Comparison of ENCODE assay signal across 7 cellular contexts in the genomic region with DNA sequence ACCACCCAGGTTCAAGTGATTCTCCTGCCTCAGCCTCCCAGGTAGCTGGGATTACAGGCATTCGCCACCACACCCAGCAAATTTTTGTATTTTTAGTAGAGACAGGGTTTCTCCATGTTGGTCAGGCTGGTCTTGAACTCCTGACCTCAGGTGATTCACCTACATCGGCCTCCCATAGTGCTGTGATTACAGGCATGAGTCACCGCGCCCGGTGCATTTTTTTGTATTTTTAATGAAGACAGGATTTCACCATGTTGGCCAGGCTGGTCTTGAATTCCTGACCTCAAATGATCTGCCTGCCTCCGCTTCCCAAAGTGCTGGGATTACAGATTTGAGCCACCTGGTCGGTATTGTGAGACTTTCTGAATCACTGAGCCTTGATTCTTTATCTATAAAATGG. TPM values are rescaled to one million over a fixed set of nuclear protein-coding genes. Genes with fewer than 3 reads are reported as not detected.
A peak's percentile ranks its signal among the peaks of the same experiment; 100 is the strongest.
DNase-seq lines count a peak whose midpoint lies in the region; ATAC-seq and TF ChIP-seq lines count a peak whose summit lies in the region.
"Not testable (repeated sequence)": the region's sequence is repeated elsewhere in the genome, so short reads cannot be mapped to it uniquely, and the experiment has no call there.

No MANE protein-coding gene starts in this region.

- H3K4me1 Mint-ChIP-seq in activated CD4-positive, alpha-beta T cell treated with anti-CD3 and anti-CD28 coated beads for 36 hours = peaks cover 60% of the 10 kb centered on the region
- peaks cover 51% of the 10 kb centered on the region for H3K4me1 Mint-ChIP-seq in activated naive CD8-positive, alpha-beta T cell treated with anti-CD3 and anti-CD28 coated beads for 36 hours

- not testable (repeated sequence) for H3K9me3 ChIP-seq in PC-9 (ENCODE audit: insufficient read depth, low read depth)

- POLR2A ChIA-PET in PC-9 (lab: Charles Lee; ENCODE audit: unreplicated experiment) = interaction anchor here (0.6 kb wide), 1 partner anchor 36 kb away, joined by 14 read pairs; no protein-coding TSS in a partner anchor
- POLR2A ChIA-PET in activated CD4-positive, alpha-beta T cell treated with anti-CD3 and anti-CD28 coated beads for 36 hours (lab: Charles Lee) = not testable (repeated sequence)

- BruUV-seq in PC-9 (replicated peaks; lab: Mats Ljungman, UMichigan) = not testable (repeated sequence)

- H3K27me3 Mint-ChIP-seq in activated CD4-positive, alpha-beta T cell treated with anti-CD3 and anti-CD28 coated beads for 36 hours; activated naive CD8-positive, alpha-beta T cell treated with anti-CD3 and anti-CD28 coated beads for 36 hours: not testable (repeated sequence)

- peak overlapping the region; percentile 11; the same call in 1 of the 2 replicates for H3K4me2 ChIP-seq in PC-9

- not testable (repeated sequence) for H3K9me3 Mint-ChIP-seq in activated CD4-positive, alpha-beta T cell treated with anti-CD3 and anti-CD28 coated beads for 36 hours (ENCODE audit: low read depth); activated naive CD8-positive, alpha-beta T cell treated with anti-CD3 and anti-CD28 coated beads for 36 hours

- H3K27ac Mint-ChIP-seq in activated CD4-positive, alpha-beta T cell treated with anti-CD3 and anti-CD28 coated beads for 36 hours = peak overlapping the region; percentile 82
- H3K27ac Mint-ChIP-seq in activated naive CD8-positive, alpha-beta T cell treated with anti-CD3 and anti-CD28 coated beads for 36 hours = peak overlapping the region; percentile 23

- TF ChIP-seq CTCF in PC-9 (conservative IDR thresholded peaks at IDR 0.05); choroid plexus epithelial cell (conservative IDR thresholded peaks at IDR 0.05; ENCODE audit: low read depth, low read length): not testable (repeated sequence)

- ATAC-seq in activated CD4-positive, alpha-beta T cell treated with anti-CD3 and anti-CD28 coated beads for 36 hours = not testable (repeated sequence)

- H3K36me3 Mint-ChIP-seq in activated CD4-positive, alpha-beta T cell treated with anti-CD3 and anti-CD28 coated beads for 36 hours (ENCODE audit: low read depth) = peaks cover 27% of the 10 kb centered on the region
- H3K36me3 Mint-ChIP-seq in activated naive CD8-positive, alpha-beta T cell treated with anti-CD3 and anti-CD28 coated beads for 36 hours = peaks cover 31% of the 10 kb centered on the region

- peaks cover 19% of the 10 kb centered on the region for H3F3A ChIP-seq in PC-9 (ENCODE audit: insufficient read depth, low read depth)

- H3K79me2 ChIP-seq in PC-9 (ENCODE audit: low read depth) = peaks cover 81% of the 10 kb centered on the region

- peak overlapping the region; percentile 77 for H3K27ac ChIP-seq in PC-9

- H3K9me2 ChIP-seq in PC-9 (ENCODE audit: insufficient read depth) = not testable (repeated sequence)

- H3K4me1 ChIP-seq in PC-9 (replicated peaks; ENCODE audit: insufficient read depth) = peaks cover 32% of the 10 kb centered on the region

- H3K4me3 Mint-ChIP-seq in activated CD4-positive, alpha-beta T cell treated with anti-CD3 and anti-CD28 coated beads for 36 hours; activated naive CD8-positive, alpha-beta T cell treated with anti-CD3 and anti-CD28 coated beads for 36 hours: not testable (repeated sequence)

- not testable (repeated sequence) for H4K20me1 ChIP-seq in PC-9 (ENCODE audit: insufficient read depth)

- not testable (repeated sequence) for H3K36me3 ChIP-seq in PC-9 (ENCODE audit: low read depth)

- H2AFZ ChIP-seq in PC-9 = not testable (repeated sequence)

- H3K27me3 ChIP-seq in PC-9 (ENCODE audit: insufficient read depth, low read depth) = not testable (repeated sequence)

- DNase-seq in HCEC 1CT (peak; percentile 58), PC-9 (peak; percentile 65 to 89), choroid plexus epithelial cell (ENCODE audit: low read depth) (peak; percentile 55), glomerular visceral epithelial cell (ENCODE audit: extremely low spot score) (peak; percentile 76)
- peak; percentile 61 for DNase-seq in activated CD4-positive, alpha-beta T cell treated with anti-CD3 and anti-CD28 coated beads for 36 hours
- DNase-seq in activated naive CD8-positive, alpha-beta T cell treated with anti-CD3 and anti-CD28 coated beads for 36 hours = peak; percentile 9
- peak; percentile 59 for DNase-seq in stimulated activated CD4-positive, alpha-beta T cell treated with anti-CD3 and anti-CD28 coated beads, Interleukin-1b, Interleukin-23, amount 100 ng/mL, for 48 hours

- H3K4me3 ChIP-seq in PC-9; choroid plexus epithelial cell (ENCODE audit: low read depth, low read length): not testable (repeated sequence)

- CTCF ChIA-PET in PC-9 (lab: Charles Lee) = interaction anchor here (0.6 kb wide), 1 partner anchor 8 kb away, joined by 5 read pairs; no protein-coding TSS in a partner anchor
- CTCF ChIA-PET in activated CD4-positive, alpha-beta T cell treated with anti-CD3 and anti-CD28 coated beads for 36 hours (lab: Charles Lee) = interaction anchor here (0.6 to 1.4 kb wide), 2 partner anchors 47 to 56 kb away, joined by 3 read pairs; no protein-coding TSS in a partner anchor

- intact Hi-C loops in PC-9 (cut with micrococcal nuclease; ENCODE audit: unreplicated experiment) = not testable (repeated sequence)
- intact Hi-C loops in activated CD4-positive, alpha-beta T cell treated with anti-CD3 and anti-CD28 coated beads for 36 hours (cut with DNase I, micrococcal nuclease) = loop anchor here in 1 of 2 experiments (10.0 kb wide), 1 partner anchor 812 kb away; the partner anchor contains the start of gene TMBIM6

RNA-seq across cellular contexts. Expression of gene DIP2B, which starts 52.0 kb away (rescaled TPM):
- total RNA-seq in PC-9 (2021) = 29.0 and 29.4 TPM in 2 replicates
- total RNA-seq in activated CD4-positive, alpha-beta T cell treated with anti-CD3 and anti-CD28 coated beads for 36 hours = 10 to 100 TPM; 29.2 to 29.4 TPM
- 10 to 100 TPM; 21.4 to 22.5 TPM for total RNA-seq in activated naive CD8-positive, alpha-beta T cell treated with anti-CD3 and anti-CD28 coated beads for 36 hours

Comparison
In these comparisons a context has a peak if more than half of its experiments do, and no peak if none do; other contexts are left out.
1. DNase-seq: peak in every context shown above with its lines; median percentile 77 in PC-9; 76 in glomerular visceral epithelial cell; 61 in activated CD4-positive, alpha-beta T cell treated with anti-CD3 and anti-CD28 coated beads for 36 hours; 59 in stimulated activated CD4-positive, alpha-beta T cell treated with anti-CD3 and anti-CD28 coated beads, Interleukin-1b, Interleukin-23, amount 100 ng/mL, for 48 hours; 58 in HCEC 1CT; 55 in choroid plexus epithelial cell; 9 in activated naive CD8-positive, alpha-beta T cell treated with anti-CD3 and anti-CD28 coated beads for 36 hours.